26 cellular contexts compared by ENCODE assay signal in genomic region chr4:2492970-2493369, GRCh38. TPM values are rescaled to one million over a fixed set of nuclear protein-coding genes. Genes with fewer than 3 reads are reported as not detected.
DNase-seq lines count a peak whose midpoint lies in the region; ATAC-seq and TF ChIP-seq lines count a peak whose summit lies in the region.
"Had no signal": no experiment of that assay in that cellular context is flagged by ENCODE, and none has a peak within 500 bp of the region (broad histone marks: within the 10 kb centered on the region; RNA-seq: fewer than 3 reads in every experiment).

No MANE protein-coding gene starts in this region.

- H3K4me1 Mint-ChIP-seq in H9 (peaks cover 9 to 15% of the 10 kb centered on the region in 2 experiments; a peak in 3 of 4 replicates), chondrocyte (ENCODE audit: low read depth) (peaks cover 32% of the 10 kb centered on the region)

- H2AK5ac ChIP-seq in H9 (ENCODE audit: insufficient read length, low read length) = no peak overlapping the region

- intact Hi-C loops in heart right ventricle (cut with DNase I) (no loop called here), left ventricle myocardium superior (cut with micrococcal nuclease) (no loop called here)

- H2BK15ac ChIP-seq in H9 (ENCODE audit: low read depth, low read length) = no peak overlapping the region

- H3K27me3 Mint-ChIP-seq in H9 (ENCODE audit: low read depth) (no peaks in the 10 kb centered on the region), chondrocyte (ENCODE audit: low read depth) (no peaks in the 10 kb centered on the region)
- H3K27me3 Mint-ChIP-seq: stimulated activated memory B cell treated with anti-CD40 and anti-IgM and Interleukin-4, amounts not matched to agents 10 μg/mL and 1 μg/mL and 100 μg/mL, for 72 hours had no signal

- H3K56ac ChIP-seq in H9 (ENCODE audit: insufficient read length, low read depth, low read length) = no peak overlapping the region

- no peak overlapping the region for H2BK20ac ChIP-seq in H9 (ENCODE audit: low read depth, low read length, poor library complexity, severe bottlenecking)

- H3K4me3 Mint-ChIP-seq in H9 (no peak overlapping the region), chondrocyte (ENCODE audit: unreplicated experiment) (no peak overlapping the region)
- H3K4me3 Mint-ChIP-seq: stimulated activated memory B cell treated with anti-CD40 and anti-IgM and Interleukin-4, amounts not matched to agents 10 μg/mL and 1 μg/mL and 100 μg/mL, for 72 hours had no signal

- H3K79me1 ChIP-seq in H9 (ENCODE audit: insufficient read depth, low read depth, low read length, poor library complexity, severe bottlenecking) = peaks cover 4% of the 10 kb centered on the region

- DNase-seq in heart right ventricle = no peak
- DNase-seq in left ventricle myocardium superior = no peak
- no peak for DNase-seq in H9
- DNase-seq in chondrocyte (ENCODE audit: low spot score) = no peak
- no peak for DNase-seq in NCI-H82 treated with DMSO at 0.1 percent for 48 hours (lab: John Stamatoyannopoulos, UW; ENCODE audit: unreplicated experiment)
- DNase-seq in tibial nerve (ENCODE audit: low spot score in 2 of 2) = no peak
- DNase-seq: activated CD8-positive, alpha-beta memory T cell treated with anti-CD3 and anti-CD28 coated beads, Interleukin-2, amount 50 U/mL, for 4 hours; activated gamma-delta T cell; anterior cingulate cortex; dermis blood vessel endothelial cell; DMS79 treated with DMSO at 0.1 percent for 48 hours; left lung; NCI-H1092 treated with DMSO at 0.1 percent for 48 hours; NCI-H2081; NCI-H446; PC-3; Right ventricle myocardium superior; stimulated activated CD4-positive, alpha-beta T cell treated with anti-CD3 and anti-CD28 coated beads, Interleukin-1b, Interleukin-23, amount 100 ng/mL, for 48 hours; SW 1271; thyroid gland had no signal

- peaks cover 23% of the 10 kb centered on the region for H3K79me2 ChIP-seq in H9 (ENCODE audit: insufficient read depth, low read length)

- no peaks in the 10 kb centered on the region for H3K27me3 ChIP-seq in heart right ventricle
- H3K27me3 ChIP-seq in H9 (ENCODE audit: insufficient read depth, low read length) = no peaks in the 10 kb centered on the region
- H3K27me3 ChIP-seq in skeletal muscle tissue (ENCODE audit: control insufficient read depth in 3 of 3, insufficient read depth in 3 of 3, low read length in 3 of 3) = no peaks in the 10 kb centered on the region
- H3K27me3 ChIP-seq in tibial nerve = no peaks in the 10 kb centered on the region
- H3K27me3 ChIP-seq: left lung, thyroid gland had no signal

- TF ChIP-seq CTCF in heart right ventricle (IDR thresholded peaks at IDR 0.05) (no peak), H9 (conservative IDR thresholded peaks at IDR 0.05) (no peak), chondrocyte (IDR thresholded peaks at IDR 0.05) (no peak), tibial nerve (IDR thresholded peaks at IDR 0.05) (no peak)

- H3K4me3 ChIP-seq in heart right ventricle (no peak overlapping the region), skeletal muscle tissue (ENCODE audit: low read length in 3 of 3) (no peak overlapping the region), tibial nerve (no peak overlapping the region)
- H3K4me3 ChIP-seq: GM12878, left lung, prostate gland, skin epidermis, thyroid gland had no signal

- no peak overlapping the region for H3K18ac ChIP-seq in H9 (ENCODE audit: insufficient read length, low read depth, low read length)

- H3K9me3 Mint-ChIP-seq in H9 (no peaks in the 10 kb centered on the region), chondrocyte (ENCODE audit: low read depth) (no peaks in the 10 kb centered on the region)
- H3K9me3 Mint-ChIP-seq: stimulated activated memory B cell treated with anti-CD40 and anti-IgM and Interleukin-4, amounts not matched to agents 10 μg/mL and 1 μg/mL and 100 μg/mL, for 72 hours had no signal

- no peak overlapping the region for H2BK120ac ChIP-seq in H9 (ENCODE audit: low read depth, low read length, poor library complexity, severe bottlenecking)

- H4K5ac ChIP-seq in H9 (ENCODE audit: insufficient read length, low read depth, low read length) = no peak overlapping the region

- H2BK5ac ChIP-seq in H9 (ENCODE audit: insufficient read length, low read length) = no peak overlapping the region

- no peak overlapping the region for H3K9ac ChIP-seq in H9 (ENCODE audit: extremely low read depth, insufficient read length, low read length)
- no peak overlapping the region for H3K9ac ChIP-seq in skeletal muscle tissue (ENCODE audit: low read depth in 1 of 3, low read length in 3 of 3)

- TF ChIP-seq EP300 in tibial nerve (IDR thresholded peaks at IDR 0.05) = no peak

- H3K36me3 ChIP-seq in heart right ventricle (peaks cover 0 to 86% (median 21%) of the 10 kb centered on the region in 9 donors), skeletal muscle tissue (ENCODE audit: control insufficient read depth in 3 of 3, insufficient read depth in 3 of 3, low read length in 3 of 3) (peaks cover 24 to 38% (median 27%) of the 10 kb centered on the region in 3 donors), tibial nerve (peaks cover 0 to 88% (median 18%) of the 10 kb centered on the region in 3 donors)

- H3K14ac ChIP-seq in H9 (ENCODE audit: insufficient read depth, low read length) = no peak overlapping the region

- WGBS in heart right ventricle, 2 donors = 53 to 76% methylated on average over 1 of the region's 1 CpG
- WGBS in H9 (ENCODE audit: extremely low coverage, insufficient read length, low lambda C conversion rate) = no CpG with 5 or more reads among the region's 1 CpG
- 73 to 78% methylated on average over 1 of the region's 1 CpG for WGBS in tibial nerve, 2 donors

- H3K36me3 Mint-ChIP-seq in H9 (ENCODE audit: insufficient read depth in 1 of 3, low read depth in 3 of 3) (peaks cover 54 to 80% (median 67%) of the 10 kb centered on the region in 3 experiments; a peak in 6 of 7 replicates), chondrocyte (ENCODE audit: low read depth) (peaks cover 28% of the 10 kb centered on the region)

- H2BK12ac ChIP-seq in H9 (ENCODE audit: insufficient read length, low read depth, low read length) = no peak overlapping the region

- H4K20me1 ChIP-seq in H9 (ENCODE audit: control insufficient read depth, insufficient read depth, insufficient read length) = peaks cover 5% of the 10 kb centered on the region

- peak overlapping the region in 6 of 10 donors; percentile 6 to 64 (median 50) for H3K27ac ChIP-seq in heart right ventricle
- H3K27ac ChIP-seq in H9 (ENCODE audit: insufficient read length, low read depth, low read length) = no peak overlapping the region
- H3K27ac ChIP-seq in skeletal muscle tissue (ENCODE audit: low read depth, low read length) = peak overlapping the region; percentile 7
- no peak overlapping the region for H3K27ac ChIP-seq in tibial nerve
- H3K27ac ChIP-seq: left lung, skin epidermis, thyroid gland had no signal

- H3K27ac Mint-ChIP-seq in H9 = peak overlapping the region in 2 of 3 experiments; percentile 44 to 69; a peak in 2 of 7 replicates
- peak overlapping the region; percentile 5 for H3K27ac Mint-ChIP-seq in chondrocyte (ENCODE audit: unreplicated experiment)
- H3K27ac Mint-ChIP-seq: stimulated activated memory B cell treated with anti-CD40 and anti-IgM and Interleukin-4, amounts not matched to agents 10 μg/mL and 1 μg/mL and 100 μg/mL, for 72 hours had no signal

- no peak overlapping the region for H4K8ac ChIP-seq in H9 (replicated peaks; ENCODE audit: insufficient read length, low read depth, low read length)

- peaks cover 0 to 71% (median 46%) of the 10 kb centered on the region in 9 donors for H3K4me1 ChIP-seq in heart right ventricle
- no peaks in the 10 kb centered on the region; the same call in 1 of the 2 replicates for H3K4me1 ChIP-seq in H9 (ENCODE audit: insufficient read depth, low read length)
- peaks cover 0 to 19% (median 3%) of the 10 kb centered on the region in 3 donors for H3K4me1 ChIP-seq in skeletal muscle tissue (ENCODE audit: control insufficient read depth in 3 of 3, insufficient read depth in 3 of 3, low read length in 3 of 3)
- H3K4me1 ChIP-seq in tibial nerve = peaks cover 0 to 30% (median under 1%) of the 10 kb centered on the region in 4 donors

- no peaks in the 10 kb centered on the region for H3K9me3 ChIP-seq in heart right ventricle
- H3K9me3 ChIP-seq in H9 (ENCODE audit: control insufficient read depth, low read depth, low read length) = no peaks in the 10 kb centered on the region
- H3K9me3 ChIP-seq in skeletal muscle tissue (ENCODE audit: control insufficient read depth in 3 of 3, low read length in 3 of 3) = no peaks in the 10 kb centered on the region
- H3K9me3 ChIP-seq in tibial nerve = no peaks in the 10 kb centered on the region
- H3K9me3 ChIP-seq: left lung, prostate gland, thyroid gland had no signal

- no peak overlapping the region for H4K91ac ChIP-seq in H9 (ENCODE audit: insufficient read length, low read depth, low read length)

- no peak for TF ChIP-seq POLR2A in tibial nerve (IDR thresholded peaks at IDR 0.05)

- H3T11ph ChIP-seq in H9 (ENCODE audit: low read length) = no peak overlapping the region

- ATAC-seq in heart right ventricle (peak in 6 of 8 donors; percentile 8 to 68 (median 46)), left ventricle myocardium superior (no peak), HG03175 (IDR thresholded peaks at IDR 0.05; ENCODE audit: unreplicated experiment) (no peak)
- ATAC-seq: GM12878; left lung; PC-3; stimulated activated memory B cell treated with anti-CD40 and anti-IgM and Interleukin-4, amounts not matched to agents 10 μg/mL and 1 μg/mL and 100 μg/mL, for 72 hours had no signal

- no peak overlapping the region for H3K23ac ChIP-seq in H9 (ENCODE audit: insufficient read length, low read depth, low read length)

- H3K4me2 ChIP-seq in H9 (ENCODE audit: insufficient read depth, insufficient read length, low read length) = no peak overlapping the region

- no peak overlapping the region for H2AFZ ChIP-seq in H9 (ENCODE audit: low read length)

- H3K23me2 ChIP-seq in H9 (ENCODE audit: insufficient read length, low read depth, low read length, poor library complexity, severe bottlenecking) = no peaks in the 10 kb centered on the region

- H3K4ac ChIP-seq in H9 (ENCODE audit: low read depth, low read length) = no peak overlapping the region

RNA-seq across cellular contexts. Expression of gene RNF4, which starts 24.1 kb away (rescaled TPM):
- total RNA-seq in heart right ventricle (10 to 100 TPM; 27.4 to 42.1 (median 30.6) TPM), left ventricle myocardium superior (26.1 TPM), H9 (2021) (88.5 and 92.0 TPM in 2 replicates), chondrocyte (53.6 to 56.3 TPM (median 54.0 TPM) in 3 replicates), skeletal muscle tissue (29.2 TPM), tibial nerve (10 to 100 TPM; 33.0 to 67.7 (median 49.3) TPM)
- polyA plus RNA-seq in heart right ventricle = 10 to 100 TPM; 13.4 to 19.3 TPM

RNA-seq across cellular contexts. Expression of gene FAM193A, which starts 43.5 kb away (rescaled TPM):
- 10 to 100 TPM; 12.6 to 20.6 (median 16.3) TPM for total RNA-seq in heart right ventricle
- polyA plus RNA-seq in heart right ventricle = 10 to 100 TPM in 1 of 2 donors, 1 to 10 TPM in 1; 7.5 to 14.3 TPM
- total RNA-seq in left ventricle myocardium superior = 16.0 TPM
- 35.9 and 36.9 TPM in 2 replicates for total RNA-seq in H9 (2021)
- total RNA-seq in chondrocyte = 24.9 to 28.1 TPM (median 26.7 TPM) in 3 replicates
- total RNA-seq in skeletal muscle tissue = 10.4 TPM
- total RNA-seq in tibial nerve = 10 to 100 TPM; 28.6 to 54.6 (median 36.0) TPM

Comparison
In these comparisons a context has a peak if more than half of its experiments do, and no peak if none do; other contexts are left out.
1. ATAC-seq: peak in heart right ventricle (6 of 8); none in left ventricle myocardium superior (single experiment) and HG03175 (single experiment).
2. H3K27ac ChIP-seq: peak in heart right ventricle (6 of 10) and skeletal muscle tissue (single experiment); none in H9 (single experiment) and tibial nerve (0 of 4).